Comparison of ENCODE assay signal across 2 cellular contexts in genomic region chr2:26838121-26838906, GRCh38.
TF ChIP-seq lines count a peak whose summit lies in the region.

No MANE protein-coding gene starts in this region.

TF ChIP-seq in GM23338, 12 proteins besides CTCF, POLR2A, EP300 and RAD21:
- TF ChIP-seq, protein P1, sequence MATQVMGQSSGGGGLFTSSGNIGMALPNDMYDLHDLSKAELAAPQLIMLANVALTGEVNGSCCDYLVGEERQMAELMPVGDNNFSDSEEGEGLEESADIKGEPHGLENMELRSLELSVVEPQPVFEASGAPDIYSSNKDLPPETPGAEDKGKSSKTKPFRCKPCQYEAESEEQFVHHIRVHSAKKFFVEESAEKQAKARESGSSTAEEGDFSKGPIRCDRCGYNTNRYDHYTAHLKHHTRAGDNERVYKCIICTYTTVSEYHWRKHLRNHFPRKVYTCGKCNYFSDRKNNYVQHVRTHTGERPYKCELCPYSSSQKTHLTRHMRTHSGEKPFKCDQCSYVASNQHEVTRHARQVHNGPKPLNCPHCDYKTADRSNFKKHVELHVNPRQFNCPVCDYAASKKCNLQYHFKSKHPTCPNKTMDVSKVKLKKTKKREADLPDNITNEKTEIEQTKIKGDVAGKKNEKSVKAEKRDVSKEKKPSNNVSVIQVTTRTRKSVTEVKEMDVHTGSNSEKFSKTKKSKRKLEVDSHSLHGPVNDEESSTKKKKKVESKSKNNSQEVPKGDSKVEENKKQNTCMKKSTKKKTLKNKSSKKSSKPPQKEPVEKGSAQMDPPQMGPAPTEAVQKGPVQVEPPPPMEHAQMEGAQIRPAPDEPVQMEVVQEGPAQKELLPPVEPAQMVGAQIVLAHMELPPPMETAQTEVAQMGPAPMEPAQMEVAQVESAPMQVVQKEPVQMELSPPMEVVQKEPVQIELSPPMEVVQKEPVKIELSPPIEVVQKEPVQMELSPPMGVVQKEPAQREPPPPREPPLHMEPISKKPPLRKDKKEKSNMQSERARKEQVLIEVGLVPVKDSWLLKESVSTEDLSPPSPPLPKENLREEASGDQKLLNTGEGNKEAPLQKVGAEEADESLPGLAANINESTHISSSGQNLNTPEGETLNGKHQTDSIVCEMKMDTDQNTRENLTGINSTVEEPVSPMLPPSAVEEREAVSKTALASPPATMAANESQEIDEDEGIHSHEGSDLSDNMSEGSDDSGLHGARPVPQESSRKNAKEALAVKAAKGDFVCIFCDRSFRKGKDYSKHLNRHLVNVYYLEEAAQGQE (IDR thresholded peaks at IDR 0.05; ENCODE audit: unreplicated experiment) = peak; percentile 76
- TF ChIP-seq EZH2 (IDR thresholded peaks at IDR 0.05; ENCODE audit: low read depth, unreplicated experiment) = no peak

TF ChIP-seq in K562, 482 proteins besides CTCF, POLR2A, EP300 and RAD21 (continues in another document):
- TF ChIP-seq NFYB (IDR thresholded peaks at IDR 0.05; ENCODE audit: extremely low read depth, insufficient read length) (no peak), ELF2 (CRISPR knock-in tag; IDR thresholded peaks at IDR 0.05) (no peak), POLR2AphosphoS2 (IDR thresholded peaks at IDR 0.05; ENCODE audit: low read length) (no peak), AFF1 (IDR thresholded peaks at IDR 0.05; ENCODE audit: low read depth in 1 of 2, partially characterized antibody in 2 of 2) (peak in 1 of 2 experiments; percentile 82), DMBX1 (CRISPR knock-in tag; IDR thresholded peaks at IDR 0.05; ENCODE audit: borderline replicate concordance) (peak; percentile 16; the same call in 1 of the 2 replicates), ETV1 (tag; conservative IDR thresholded peaks at IDR 0.05; ENCODE audit: low read depth) (no peak), POLR2B (IDR thresholded peaks at IDR 0.05; ENCODE audit: low read depth, partially characterized antibody) (no peak), MTA2 (IDR thresholded peaks at IDR 0.05; ENCODE audit: low read depth) (no peak), MTF1 (CRISPR knock-in tag; IDR thresholded peaks at IDR 0.05; ENCODE audit: borderline replicate concordance) (no peak), SMARCE1 (IDR thresholded peaks at IDR 0.05) (no peak), RFX1 (IDR thresholded peaks at IDR 0.05) (no peak), PHB (CRISPR knock-in tag; IDR thresholded peaks at IDR 0.05) (no peak), GATAD2A (IDR thresholded peaks at IDR 0.05) (no peak), ZNF197 (CRISPR knock-in tag; IDR thresholded peaks at IDR 0.05; ENCODE audit: low read depth) (0 out of 2 replicates have a peak, but pooled peaks have one; percentile 74), ZZZ3 (IDR thresholded peaks at IDR 0.05) (no peak)
- TF ChIP-seq, protein P2, sequence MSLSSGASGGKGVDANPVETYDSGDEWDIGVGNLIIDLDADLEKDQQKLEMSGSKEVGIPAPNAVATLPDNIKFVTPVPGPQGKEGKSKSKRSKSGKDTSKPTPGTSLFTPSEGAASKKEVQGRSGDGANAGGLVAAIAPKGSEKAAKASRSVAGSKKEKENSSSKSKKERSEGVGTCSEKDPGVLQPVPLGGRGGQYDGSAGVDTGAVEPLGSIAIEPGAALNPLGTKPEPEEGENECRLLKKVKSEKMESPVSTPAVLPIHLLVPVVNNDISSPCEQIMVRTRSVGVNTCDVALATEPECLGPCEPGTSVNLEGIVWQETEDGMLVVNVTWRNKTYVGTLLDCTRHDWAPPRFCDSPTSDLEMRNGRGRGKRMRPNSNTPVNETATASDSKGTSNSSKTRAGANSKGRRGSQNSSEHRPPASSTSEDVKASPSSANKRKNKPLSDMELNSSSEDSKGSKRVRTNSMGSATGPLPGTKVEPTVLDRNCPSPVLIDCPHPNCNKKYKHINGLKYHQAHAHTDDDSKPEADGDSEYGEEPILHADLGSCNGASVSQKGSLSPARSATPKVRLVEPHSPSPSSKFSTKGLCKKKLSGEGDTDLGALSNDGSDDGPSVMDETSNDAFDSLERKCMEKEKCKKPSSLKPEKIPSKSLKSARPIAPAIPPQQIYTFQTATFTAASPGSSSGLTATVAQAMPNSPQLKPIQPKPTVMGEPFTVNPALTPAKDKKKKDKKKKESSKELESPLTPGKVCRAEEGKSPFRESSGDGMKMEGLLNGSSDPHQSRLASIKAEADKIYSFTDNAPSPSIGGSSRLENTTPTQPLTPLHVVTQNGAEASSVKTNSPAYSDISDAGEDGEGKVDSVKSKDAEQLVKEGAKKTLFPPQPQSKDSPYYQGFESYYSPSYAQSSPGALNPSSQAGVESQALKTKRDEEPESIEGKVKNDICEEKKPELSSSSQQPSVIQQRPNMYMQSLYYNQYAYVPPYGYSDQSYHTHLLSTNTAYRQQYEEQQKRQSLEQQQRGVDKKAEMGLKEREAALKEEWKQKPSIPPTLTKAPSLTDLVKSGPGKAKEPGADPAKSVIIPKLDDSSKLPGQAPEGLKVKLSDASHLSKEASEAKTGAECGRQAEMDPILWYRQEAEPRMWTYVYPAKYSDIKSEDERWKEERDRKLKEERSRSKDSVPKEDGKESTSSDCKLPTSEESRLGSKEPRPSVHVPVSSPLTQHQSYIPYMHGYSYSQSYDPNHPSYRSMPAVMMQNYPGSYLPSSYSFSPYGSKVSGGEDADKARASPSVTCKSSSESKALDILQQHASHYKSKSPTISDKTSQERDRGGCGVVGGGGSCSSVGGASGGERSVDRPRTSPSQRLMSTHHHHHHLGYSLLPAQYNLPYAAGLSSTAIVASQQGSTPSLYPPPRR (CRISPR knock-in tag; IDR thresholded peaks at IDR 0.05; ENCODE audit: borderline replicate concordance) = no peak
- TF ChIP-seq, protein P3, sequence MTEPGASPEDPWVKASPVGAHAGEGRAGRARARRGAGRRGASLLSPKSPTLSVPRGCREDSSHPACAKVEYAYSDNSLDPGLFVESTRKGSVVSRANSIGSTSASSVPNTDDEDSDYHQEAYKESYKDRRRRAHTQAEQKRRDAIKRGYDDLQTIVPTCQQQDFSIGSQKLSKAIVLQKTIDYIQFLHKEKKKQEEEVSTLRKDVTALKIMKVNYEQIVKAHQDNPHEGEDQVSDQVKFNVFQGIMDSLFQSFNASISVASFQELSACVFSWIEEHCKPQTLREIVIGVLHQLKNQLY (CRISPR knock-in tag; conservative IDR thresholded peaks at IDR 0.05) = no peak
- TF ChIP-seq, protein P4, sequence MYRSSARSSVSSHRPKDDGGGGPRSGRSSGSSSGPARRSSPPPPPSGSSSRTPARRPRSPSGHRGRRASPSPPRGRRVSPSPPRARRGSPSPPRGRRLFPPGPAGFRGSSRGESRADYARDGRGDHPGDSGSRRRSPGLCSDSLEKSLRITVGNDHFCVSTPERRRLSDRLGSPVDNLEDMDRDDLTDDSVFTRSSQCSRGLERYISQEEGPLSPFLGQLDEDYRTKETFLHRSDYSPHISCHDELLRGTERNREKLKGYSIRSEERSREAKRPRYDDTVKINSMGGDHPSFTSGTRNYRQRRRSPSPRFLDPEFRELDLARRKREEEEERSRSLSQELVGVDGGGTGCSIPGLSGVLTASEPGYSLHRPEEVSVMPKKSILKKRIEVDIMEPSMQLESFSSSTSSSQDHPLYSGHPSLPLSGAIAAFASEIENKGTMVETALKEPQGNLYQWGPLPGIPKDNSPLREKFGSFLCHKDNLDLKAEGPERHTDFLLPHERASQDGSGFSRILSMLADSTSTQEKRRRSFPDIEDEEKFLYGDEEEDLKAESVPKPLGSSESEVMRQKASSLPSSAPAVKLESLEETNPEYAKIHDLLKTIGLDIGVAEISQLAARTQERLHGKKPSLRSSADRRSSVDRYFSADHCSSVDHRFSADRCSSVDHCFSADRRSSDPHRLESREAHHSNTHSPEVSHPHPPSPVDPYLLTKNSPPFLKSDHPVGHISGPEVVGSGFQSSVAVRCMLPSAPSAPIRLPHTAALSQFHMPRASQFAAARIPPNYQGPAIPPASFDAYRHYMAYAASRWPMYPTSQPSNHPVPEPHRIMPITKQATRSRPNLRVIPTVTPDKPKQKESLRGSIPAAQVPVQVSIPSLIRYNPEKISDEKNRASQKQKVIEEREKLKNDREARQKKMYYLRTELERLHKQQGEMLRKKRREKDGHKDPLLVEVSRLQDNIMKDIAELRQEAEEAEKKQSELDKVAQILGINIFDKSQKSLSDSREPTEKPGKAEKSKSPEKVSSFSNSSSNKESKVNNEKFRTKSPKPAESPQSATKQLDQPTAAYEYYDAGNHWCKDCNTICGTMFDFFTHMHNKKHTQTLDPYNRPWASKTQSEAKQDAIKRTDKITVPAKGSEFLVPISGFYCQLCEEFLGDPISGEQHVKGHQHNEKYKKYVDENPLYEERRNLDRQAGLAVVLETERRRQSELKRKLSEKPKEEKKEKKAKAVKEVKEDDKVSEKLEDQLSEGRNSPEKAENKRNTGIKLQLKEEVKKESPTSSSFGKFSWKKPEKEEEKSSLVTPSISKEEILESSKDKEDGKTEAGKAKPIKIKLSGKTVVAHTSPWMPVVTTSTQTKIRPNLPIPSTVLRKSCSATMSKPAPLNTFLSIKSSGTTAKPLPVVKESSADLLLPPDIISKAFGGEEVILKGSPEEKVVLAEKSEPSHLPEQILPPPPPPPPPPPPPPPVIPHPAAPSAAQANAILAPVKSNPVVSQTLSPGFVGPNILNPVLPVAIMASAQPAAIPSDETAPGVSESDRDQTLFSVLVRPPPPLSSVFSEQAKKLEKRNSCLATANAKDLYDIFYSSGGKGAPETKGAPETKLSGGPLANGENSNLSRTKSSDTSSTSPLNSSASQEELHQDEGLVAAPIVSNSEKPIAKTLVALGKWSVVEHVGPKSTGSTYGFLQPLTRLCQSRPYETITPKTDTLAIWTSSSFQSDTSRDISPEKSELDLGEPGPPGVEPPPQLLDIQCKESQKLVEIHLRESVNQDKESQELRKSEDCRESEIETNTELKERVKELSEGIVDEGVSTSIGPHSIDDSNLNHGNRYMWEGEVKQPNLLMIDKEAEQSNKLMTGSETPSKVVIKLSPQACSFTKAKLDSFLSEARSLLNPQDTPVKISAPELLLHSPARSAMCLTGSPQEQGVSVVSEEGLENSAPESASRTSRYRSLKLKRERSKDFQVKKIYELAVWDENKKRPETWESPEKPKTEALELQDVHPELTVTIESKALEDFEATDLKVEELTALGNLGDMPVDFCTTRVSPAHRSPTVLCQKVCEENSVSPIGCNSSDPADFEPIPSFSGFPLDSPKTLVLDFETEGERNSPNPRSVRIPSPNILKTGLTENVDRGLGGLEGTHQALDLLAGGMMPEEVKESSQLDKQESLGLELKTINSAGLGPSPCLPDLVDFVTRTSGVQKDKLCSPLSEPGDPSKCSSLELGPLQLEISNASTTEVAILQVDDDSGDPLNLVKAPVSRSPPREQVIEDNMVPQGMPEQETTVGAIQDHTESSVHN (IDR thresholded peaks at IDR 0.05; ENCODE audit: borderline replicate concordance in 1 of 2, low read depth in 1 of 2) = no peak
- TF ChIP-seq, protein P5, sequence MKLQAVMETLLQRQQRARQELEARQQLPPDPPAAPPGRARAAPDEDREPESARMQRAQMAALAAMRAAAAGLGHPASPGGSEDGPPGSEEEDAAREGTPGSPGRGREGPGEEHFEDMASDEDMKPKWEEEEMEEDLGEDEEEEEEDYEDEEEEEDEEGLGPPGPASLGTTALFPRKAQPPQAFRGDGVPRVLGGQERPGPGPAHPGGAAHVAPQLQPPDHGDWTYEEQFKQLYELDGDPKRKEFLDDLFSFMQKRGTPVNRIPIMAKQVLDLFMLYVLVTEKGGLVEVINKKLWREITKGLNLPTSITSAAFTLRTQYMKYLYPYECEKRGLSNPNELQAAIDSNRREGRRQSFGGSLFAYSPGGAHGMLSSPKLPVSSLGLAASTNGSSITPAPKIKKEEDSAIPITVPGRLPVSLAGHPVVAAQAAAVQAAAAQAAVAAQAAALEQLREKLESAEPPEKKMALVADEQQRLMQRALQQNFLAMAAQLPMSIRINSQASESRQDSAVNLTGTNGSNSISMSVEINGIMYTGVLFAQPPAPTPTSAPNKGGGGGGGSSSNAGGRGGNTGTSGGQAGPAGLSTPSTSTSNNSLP (IDR thresholded peaks at IDR 0.05; ENCODE audit: borderline replicate concordance, low read depth, low read length) = no peak
- TF ChIP-seq, protein P6, sequence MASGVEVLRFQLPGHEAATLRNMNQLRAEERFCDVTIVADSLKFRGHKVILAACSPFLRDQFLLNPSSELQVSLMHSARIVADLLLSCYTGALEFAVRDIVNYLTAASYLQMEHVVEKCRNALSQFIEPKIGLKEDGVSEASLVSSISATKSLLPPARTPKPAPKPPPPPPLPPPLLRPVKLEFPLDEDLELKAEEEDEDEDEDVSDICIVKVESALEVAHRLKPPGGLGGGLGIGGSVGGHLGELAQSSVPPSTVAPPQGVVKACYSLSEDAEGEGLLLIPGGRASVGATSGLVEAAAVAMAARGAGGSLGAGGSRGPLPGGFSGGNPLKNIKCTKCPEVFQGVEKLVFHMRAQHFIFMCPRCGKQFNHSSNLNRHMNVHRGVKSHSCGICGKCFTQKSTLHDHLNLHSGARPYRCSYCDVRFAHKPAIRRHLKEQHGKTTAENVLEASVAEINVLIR (CRISPR knock-in tag; IDR thresholded peaks at IDR 0.05) = no peak
- TF ChIP-seq, protein P7, sequence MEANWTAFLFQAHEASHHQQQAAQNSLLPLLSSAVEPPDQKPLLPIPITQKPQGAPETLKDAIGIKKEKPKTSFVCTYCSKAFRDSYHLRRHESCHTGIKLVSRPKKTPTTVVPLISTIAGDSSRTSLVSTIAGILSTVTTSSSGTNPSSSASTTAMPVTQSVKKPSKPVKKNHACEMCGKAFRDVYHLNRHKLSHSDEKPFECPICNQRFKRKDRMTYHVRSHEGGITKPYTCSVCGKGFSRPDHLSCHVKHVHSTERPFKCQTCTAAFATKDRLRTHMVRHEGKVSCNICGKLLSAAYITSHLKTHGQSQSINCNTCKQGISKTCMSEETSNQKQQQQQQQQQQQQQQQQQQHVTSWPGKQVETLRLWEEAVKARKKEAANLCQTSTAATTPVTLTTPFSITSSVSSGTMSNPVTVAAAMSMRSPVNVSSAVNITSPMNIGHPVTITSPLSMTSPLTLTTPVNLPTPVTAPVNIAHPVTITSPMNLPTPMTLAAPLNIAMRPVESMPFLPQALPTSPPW (CRISPR knock-in tag; IDR thresholded peaks at IDR 0.05) = 0 out of 2 replicates have a peak, but pooled peaks have one; percentile 37
